In genomic region chr19:18933297-18933696, GRCh38 we compare ENCODE assay signal across 35 cellular contexts. TPM values are rescaled to one million over a fixed set of nuclear protein-coding genes. Genes with fewer than 3 reads are reported as not detected.
DNase-seq lines count a peak whose midpoint lies in the region; ATAC-seq, FAIRE-seq and TF ChIP-seq lines count a peak whose summit lies in the region.
"Had no signal": no experiment of that assay in that cellular context is flagged by ENCODE, and none has a peak within 500 bp of the region (broad histone marks: within the 10 kb centered on the region; RNA-seq: fewer than 3 reads in every experiment).

No MANE protein-coding gene starts in this region.

- H3K9me3 ChIP-seq in iPS-18c (ENCODE audit: control insufficient read depth, insufficient read depth, low read length): no peaks in the 10 kb centered on the region
- H3K9me3 ChIP-seq in body of pancreas: no peaks in the 10 kb centered on the region
- H3K9me3 ChIP-seq: gastroesophageal sphincter, mucosa of descending colon, Peyer's patch, right lobe of liver, spleen, testis had no signal

- no peaks in the 10 kb centered on the region for H3K4me1 ChIP-seq in body of pancreas
- H3K4me1 ChIP-seq: right lobe of liver, testis had no signal

- POLR2A ChIA-PET in RWPE1 (lab: Yijun Ruan, JAX; ENCODE audit: low non-redundant PET): no interaction called here

- intact Hi-C loops in activated naive CD4-positive, alpha-beta T cell treated with anti-CD3 and anti-CD28 coated beads for 36 hours (cut with micrococcal nuclease): no loop called here
- intact Hi-C loops in body of pancreas (cut with DNase I): no loop called here

- no peak for ATAC-seq in body of pancreas

- TF ChIP-seq CTCF in RWPE1 (conservative IDR thresholded peaks at IDR 0.05; ENCODE audit: low read depth) (no peak), body of pancreas (IDR thresholded peaks at IDR 0.05) (no peak)

- no peak for FAIRE-seq in frontal cortex (lab: Jason Lieb, UNC)
- FAIRE-seq: endothelial cell of umbilical vein, GM12892, H54, HepG2 had no signal

- H3K27ac ChIP-seq in RWPE1: peak overlapping the region; percentile 69
- H3K27ac ChIP-seq in body of pancreas: no peak overlapping the region
- H3K27ac ChIP-seq: hepatocyte, Peyer's patch, right lobe of liver, testis had no signal

- H3K36me3 Mint-ChIP-seq in activated naive CD4-positive, alpha-beta T cell treated with anti-CD3 and anti-CD28 coated beads, Interleukin-2, amount 50 U/mL, for 24 hours: no peaks in the 10 kb centered on the region
- no peaks in the 10 kb centered on the region for H3K36me3 Mint-ChIP-seq in activated naive CD4-positive, alpha-beta T cell treated with anti-CD3 and anti-CD28 coated beads for 36 hours (ENCODE audit: low read depth)
- H3K36me3 Mint-ChIP-seq: CD8-positive, alpha-beta memory T cell had no signal

- H3K27me3 Mint-ChIP-seq in activated naive CD4-positive, alpha-beta T cell treated with anti-CD3 and anti-CD28 coated beads, Interleukin-2, amount 50 U/mL, for 24 hours: peaks cover 4% of the 10 kb centered on the region
- peaks cover 10% of the 10 kb centered on the region for H3K27me3 Mint-ChIP-seq in activated naive CD4-positive, alpha-beta T cell treated with anti-CD3 and anti-CD28 coated beads for 36 hours (ENCODE audit: low read depth)
- H3K27me3 Mint-ChIP-seq: progenitor cell of endocrine pancreas had no signal

- no peak for TF ChIP-seq POLR2A in body of pancreas (IDR thresholded peaks at IDR 0.05)

- H3K4me3 Mint-ChIP-seq in activated naive CD4-positive, alpha-beta T cell treated with anti-CD3 and anti-CD28 coated beads, Interleukin-2, amount 50 U/mL, for 24 hours: peak overlapping the region; percentile 58
- no peak overlapping the region for H3K4me3 Mint-ChIP-seq in activated naive CD4-positive, alpha-beta T cell treated with anti-CD3 and anti-CD28 coated beads for 36 hours
- H3K4me3 Mint-ChIP-seq: activated CD4-positive, alpha-beta T cell treated with anti-CD3 and anti-CD28 coated beads for 36 hours; stimulated activated naive CD8-positive, alpha-beta T cell treated with anti-CD3 and anti-CD28 coated beads, Interleukin-15, Interleukin-2, amounts not matched to agents 100 ng/mL and 50 ng/mL, for 24 hours had no signal

- H3K27ac Mint-ChIP-seq in activated naive CD4-positive, alpha-beta T cell treated with anti-CD3 and anti-CD28 coated beads, Interleukin-2, amount 50 U/mL, for 24 hours: no peak overlapping the region
- H3K27ac Mint-ChIP-seq in activated naive CD4-positive, alpha-beta T cell treated with anti-CD3 and anti-CD28 coated beads for 36 hours: no peak overlapping the region
- H3K27ac Mint-ChIP-seq: activated CD4-positive, alpha-beta T cell treated with anti-CD3 and anti-CD28 coated beads for 36 hours; CD8-positive, alpha-beta memory T cell; progenitor cell of endocrine pancreas; stimulated activated naive CD8-positive, alpha-beta T cell treated with anti-CD3 and anti-CD28 coated beads, Interleukin-15, Interleukin-2, amounts not matched to agents 100 ng/mL and 50 ng/mL, for 24 hours had no signal

- H3K9me3 Mint-ChIP-seq in activated naive CD4-positive, alpha-beta T cell treated with anti-CD3 and anti-CD28 coated beads, Interleukin-2, amount 50 U/mL, for 24 hours: no peaks in the 10 kb centered on the region
- no peaks in the 10 kb centered on the region for H3K9me3 Mint-ChIP-seq in activated naive CD4-positive, alpha-beta T cell treated with anti-CD3 and anti-CD28 coated beads for 36 hours
- H3K9me3 Mint-ChIP-seq: brain; CD8-positive, alpha-beta memory T cell; stimulated activated naive CD8-positive, alpha-beta T cell treated with anti-CD3 and anti-CD28 coated beads, Interleukin-15, Interleukin-2, amounts not matched to agents 100 ng/mL and 50 ng/mL, for 24 hours had no signal

- no peaks in the 10 kb centered on the region for H3K36me3 ChIP-seq in body of pancreas (replicated peaks in 1 of 2; ENCODE audit: insufficient read depth in 1 of 2, low read depth in 2 of 2)

- H3K4me1 Mint-ChIP-seq in activated naive CD4-positive, alpha-beta T cell treated with anti-CD3 and anti-CD28 coated beads, Interleukin-2, amount 50 U/mL, for 24 hours: peaks cover 10% of the 10 kb centered on the region
- peaks cover 5% of the 10 kb centered on the region for H3K4me1 Mint-ChIP-seq in activated naive CD4-positive, alpha-beta T cell treated with anti-CD3 and anti-CD28 coated beads for 36 hours (ENCODE audit: low read depth)
- H3K4me1 Mint-ChIP-seq: brain had no signal

- CTCF ChIA-PET in activated naive CD4-positive, alpha-beta T cell treated with anti-CD3 and anti-CD28 coated beads for 36 hours (lab: Charles Lee): no interaction called here
- CTCF ChIA-PET in RWPE1 (lab: Yijun Ruan, JAX): interaction anchor here (0.6 to 1.4 kb wide), 2 partner anchors 53 to 54 kb away, joined by 3 to 4 read pairs; no protein-coding TSS in a partner anchor

- WGBS in body of pancreas, 2 donors: 88 to 89% methylated on average over 13 of the region's 13 CpGs

- H3K27me3 ChIP-seq in body of pancreas: no peaks in the 10 kb centered on the region
- H3K27me3 ChIP-seq: gastroesophageal sphincter, hepatocyte, Peyer's patch, right lobe of liver, testis had no signal

- H3K4me3 ChIP-seq in iPS-18c (ENCODE audit: insufficient read depth, low read depth, low read length): peak overlapping the region; percentile 50; the same call in 1 of the 2 replicates
- no peak overlapping the region for H3K4me3 ChIP-seq in body of pancreas
- H3K4me3 ChIP-seq: hepatocyte, mucosa of descending colon, right lobe of liver had no signal

- no peak for DNase-seq in activated naive CD4-positive, alpha-beta T cell treated with anti-CD3 and anti-CD28 coated beads for 36 hours
- DNase-seq in RWPE1 (ENCODE audit: low spot score) (no peak), retina (peak; percentile 17), frontal cortex (ENCODE audit: low spot score in 2 of 2) (no peak), body of pancreas (no peak), globus pallidus (ENCODE audit: low spot score) (no peak)
- DNase-seq: 8988T; activated CD4-positive, alpha-beta T cell treated with anti-CD3 and anti-CD28 coated beads for 36 hours; activated CD8-positive, alpha-beta memory T cell treated with anti-CD3 and anti-CD28 coated beads for 24 hours; activated effector memory CD4-positive, alpha-beta T cell treated with Interleukin-2 at 50 U/mL for 16 hours; DMS153; left colon; mammary epithelial cell; MV-4-11; NCI-H1436; NCI-H2081 treated with DMSO at 0.1 percent for 48 hours; NCI-H226; Peyer's patch; right lobe of liver; SHP77 treated with DMSO at 0.1 percent for 48 hours; spleen had no signal

RNA-seq across cellular contexts. Expression of gene HOMER3, which starts 7.7 kb away (rescaled TPM):
- total RNA-seq in activated naive CD4-positive, alpha-beta T cell treated with anti-CD3 and anti-CD28 coated beads for 36 hours: not detected
- total RNA-seq in frontal cortex: 20.4 TPM
- total RNA-seq in body of pancreas: 10 to 100 TPM; 27.5 to 29.0 TPM

RNA-seq across cellular contexts. Expression of gene DDX49, which starts 13.8 kb away (rescaled TPM):
- total RNA-seq in activated naive CD4-positive, alpha-beta T cell treated with anti-CD3 and anti-CD28 coated beads for 36 hours: 10 to 100 TPM; 48.3 to 50.1 TPM
- total RNA-seq in frontal cortex (66.9 TPM), body of pancreas (10 to 100 TPM; 39.4 to 44.2 TPM)

RNA-seq across cellular contexts. Expression of gene COPE, which starts 14.1 kb away (rescaled TPM):
- 100 to 1,000 TPM; 199 to 200 TPM for total RNA-seq in activated naive CD4-positive, alpha-beta T cell treated with anti-CD3 and anti-CD28 coated beads for 36 hours
- total RNA-seq in frontal cortex (92.5 TPM), body of pancreas (100 to 1,000 TPM; 111 to 166 TPM)

RNA-seq across cellular contexts. Expression of gene CERS1, which starts 37.3 kb away (rescaled TPM):
- total RNA-seq in activated naive CD4-positive, alpha-beta T cell treated with anti-CD3 and anti-CD28 coated beads for 36 hours: not detected
- total RNA-seq in frontal cortex (21.2 TPM), body of pancreas (under 1 TPM; 0.26 to 0.66 TPM)
- total RNA-seq: CD8-positive, alpha-beta memory T cell; Peyer's patch; right lobe of liver had no signal

Comparison
In these comparisons a context has a peak if more than half of its experiments do, and no peak if none do; other contexts are left out.
1. RNA of gene HOMER3, which starts 7.7 kb away (total RNA-seq): 27.5 to 29.0 TPM in body of pancreas and 20.4 TPM in frontal cortex (single experiment); not detected in activated naive CD4-positive, alpha-beta T cell treated with anti-CD3 and anti-CD28 coated beads for 36 hours; every median in the first group is over 10 times any median in the second.